ENCODE assay signal across 1 cellular context in genomic region chr10:124221356-124222297, GRCh38.
TF ChIP-seq lines count a peak whose summit lies in the region.

No MANE protein-coding gene starts in this region.

TF ChIP-seq in GM12878, 131 proteins besides CTCF, POLR2A, EP300 and RAD21 (continued from another document and continues in another):
- peak; percentile 64 for TF ChIP-seq CREM (IDR thresholded peaks at IDR 0.05; ENCODE audit: low read depth)
- TF ChIP-seq PAX5 (IDR thresholded peaks at IDR 0.05; ENCODE audit: borderline replicate concordance, low read depth, low read length): peak; percentile 71
- TF ChIP-seq IKZF1 (conservative IDR thresholded peaks at IDR 0.05): peak; percentile 100
- no peak for TF ChIP-seq MYC (IDR thresholded peaks at IDR 0.05; ENCODE audit: insufficient read depth, insufficient read length, insufficient replicate concordance, low read length, severe bottlenecking)
- no peak for TF ChIP-seq SUPT20H (IDR thresholded peaks at IDR 0.05; ENCODE audit: borderline replicate concordance, control insufficient read depth, low read depth, low read length)
- no peak for TF ChIP-seq CEBPB (IDR thresholded peaks at IDR 0.05; ENCODE audit: borderline replicate concordance in 1 of 2, low read depth in 2 of 2, low read length in 2 of 2)
- TF ChIP-seq PBX3 (IDR thresholded peaks at IDR 0.05; ENCODE audit: insufficient replicate concordance, low read depth, low read length): no peak
- peak; percentile 67; the same call in 1 of the 2 replicates for TF ChIP-seq BMI1 (IDR thresholded peaks at IDR 0.05; ENCODE audit: borderline replicate concordance)
- no peak for TF ChIP-seq RB1 (IDR thresholded peaks at IDR 0.05; ENCODE audit: borderline replicate concordance)
- peak; percentile 71; the same call in 1 of the 2 replicates for TF ChIP-seq ZBTB40 (IDR thresholded peaks at IDR 0.05; ENCODE audit: borderline replicate concordance)
- TF ChIP-seq CBFB (IDR thresholded peaks at IDR 0.05; ENCODE audit: low read depth): peak; percentile 78
- peak; percentile 95 for TF ChIP-seq IRF4 (IDR thresholded peaks at IDR 0.05; ENCODE audit: low read depth, low read length)
- no peak for TF ChIP-seq ELK1 (IDR thresholded peaks at IDR 0.05; ENCODE audit: low read depth, low read length)
- no peak for TF ChIP-seq POLR2AphosphoS2 (IDR thresholded peaks at IDR 0.05; ENCODE audit: low read depth, low read length)
- TF ChIP-seq RUNX3 (IDR thresholded peaks at IDR 0.05; ENCODE audit: low read length): peak; percentile 98
- TF ChIP-seq SP1 (IDR thresholded peaks at IDR 0.05; ENCODE audit: low read depth, low read length): peak; percentile 38
- TF ChIP-seq HDGF (IDR thresholded peaks at IDR 0.05): no peak
- peak; percentile 88; the same call in 1 of the 2 replicates for TF ChIP-seq MTA3 (IDR thresholded peaks at IDR 0.05; ENCODE audit: borderline replicate concordance, low read length)
- no peak for TF ChIP-seq NRF1 (conservative IDR thresholded peaks at IDR 0.05; ENCODE audit: low read depth, low read length)
- TF ChIP-seq SRF (IDR thresholded peaks at IDR 0.05; ENCODE audit: low read depth in 2 of 2, low read length in 2 of 2): 0 out of 4 replicates have a peak, but pooled peaks of 1 of the 2 experiments have one; percentile 33
- TF ChIP-seq RELA (IDR thresholded peaks at IDR 0.05; ENCODE audit: borderline replicate concordance, partially characterized antibody): no peak
- TF ChIP-seq TCF12 (IDR thresholded peaks at IDR 0.05; ENCODE audit: low read depth, low read length): peak; percentile 50; the same call in 1 of the 2 replicates
- peak; percentile 81; the same call in 1 of the 2 replicates for TF ChIP-seq NBN (IDR thresholded peaks at IDR 0.05)
- TF ChIP-seq ZNF274 (IDR thresholded peaks at IDR 0.05; ENCODE audit: insufficient read depth, insufficient read length): no peak
- TF ChIP-seq SKIL (IDR thresholded peaks at IDR 0.05; ENCODE audit: low read depth, poor library complexity, severe bottlenecking): peak; percentile 79
- no peak for TF ChIP-seq SREBF1 (IDR thresholded peaks at IDR 0.05; ENCODE audit: low read length)
- peak; percentile 89 for TF ChIP-seq MEF2B (IDR thresholded peaks at IDR 0.05; ENCODE audit: partially characterized antibody, poor library complexity, severe bottlenecking)
- no peak for TF ChIP-seq ATF3 (IDR thresholded peaks at IDR 0.05; ENCODE audit: borderline replicate concordance, extremely low read depth, low read depth, low read length)
- TF ChIP-seq MLLT1 (IDR thresholded peaks at IDR 0.05): no peak
- no peak for TF ChIP-seq USF1 (IDR thresholded peaks at IDR 0.05; ENCODE audit: borderline replicate concordance, extremely low read length, insufficient read depth, low read depth, low read length)
- no peak for TF ChIP-seq HCFC1 (IDR thresholded peaks at IDR 0.05; ENCODE audit: low read length)
- TF ChIP-seq KDM1A (IDR thresholded peaks at IDR 0.05; ENCODE audit: borderline replicate concordance): no peak
- TF ChIP-seq ZBTB33 (IDR thresholded peaks at IDR 0.05): no peak
- TF ChIP-seq JUNB (IDR thresholded peaks at IDR 0.05): peak; percentile 90
- TF ChIP-seq E2F8 (IDR thresholded peaks at IDR 0.05; ENCODE audit: low read depth, partially characterized antibody): peak; percentile 66
- TF ChIP-seq ATF7 (IDR thresholded peaks at IDR 0.05; ENCODE audit: low read depth): peak; percentile 85
- TF ChIP-seq LARP7 (IDR thresholded peaks at IDR 0.05): no peak
- TF ChIP-seq BHLHE40 (IDR thresholded peaks at IDR 0.05; ENCODE audit: borderline replicate concordance in 1 of 2, low read depth in 2 of 2, low read length in 1 of 2): peak; percentile 73 to 74
- TF ChIP-seq ATF2 (IDR thresholded peaks at IDR 0.05; ENCODE audit: low read length): peak; percentile 79
- peak; percentile 23; the same call in 1 of the 2 replicates for TF ChIP-seq SPI1 (IDR thresholded peaks at IDR 0.05; ENCODE audit: borderline replicate concordance, insufficient read depth, low read depth, low read length)
- peak; percentile 51; the same call in 1 of the 2 replicates for TF ChIP-seq MEF2A (IDR thresholded peaks at IDR 0.05; ENCODE audit: insufficient read depth, low read depth, low read length)
- 0 out of 3 replicates have a peak, but pooled peaks of 1 of the 2 experiments have one; percentile 10 for TF ChIP-seq EGR1 (IDR thresholded peaks at IDR 0.05; ENCODE audit: borderline replicate concordance in 1 of 2, low read depth in 2 of 2, low read length in 2 of 2)
- no peak for TF ChIP-seq PML (IDR thresholded peaks at IDR 0.05; ENCODE audit: low read length)
- peak; percentile 77 for TF ChIP-seq SMARCA5 (IDR thresholded peaks at IDR 0.05)
- peak; percentile 59 for TF ChIP-seq GABPA (IDR thresholded peaks at IDR 0.05; ENCODE audit: low read depth)
- TF ChIP-seq KLF5 (IDR thresholded peaks at IDR 0.05; ENCODE audit: partially characterized antibody): peak; percentile 63
- TF ChIP-seq ZBED1 (IDR thresholded peaks at IDR 0.05; ENCODE audit: borderline replicate concordance): no peak
- TF ChIP-seq SMAD5 (IDR thresholded peaks at IDR 0.05; ENCODE audit: low read depth): no peak
